In the genomic region with DNA sequence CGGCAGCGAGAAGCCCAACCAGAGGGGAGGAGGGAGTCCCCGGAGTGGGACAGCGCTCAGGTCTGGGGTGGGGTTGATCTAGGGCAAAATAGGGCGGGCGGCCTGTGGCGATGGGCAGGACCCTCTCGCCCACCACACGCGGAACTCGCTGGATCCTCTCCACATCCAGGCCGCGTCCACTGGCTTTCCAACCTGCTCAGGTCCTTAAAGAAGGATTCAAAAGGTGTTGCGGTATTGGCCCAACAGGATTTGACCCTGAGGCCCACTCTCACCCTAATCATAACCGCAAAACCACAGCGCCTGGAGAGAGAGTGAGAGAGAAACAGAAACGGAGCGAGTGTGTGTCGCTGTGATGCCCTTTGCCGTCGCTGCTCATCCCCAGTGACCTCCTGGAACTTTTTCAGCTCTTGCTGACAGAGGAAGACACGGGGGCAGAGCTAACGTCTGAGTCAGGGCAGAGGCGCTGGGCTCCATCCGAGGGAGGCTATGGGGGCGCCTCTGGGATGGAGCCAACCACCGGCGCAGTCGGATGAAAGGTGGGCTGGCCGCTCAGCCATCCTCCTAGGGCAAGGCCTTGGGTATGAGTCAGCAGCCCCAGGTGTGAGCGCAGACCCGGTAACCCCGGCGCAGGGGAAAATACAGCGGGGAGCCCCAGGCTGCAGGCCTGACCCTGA, we compare ENCODE assay signal across 7 cellular contexts. TPM values are rescaled to one million over a fixed set of nuclear protein-coding genes. Genes with fewer than 3 reads are reported as not detected.
DNase-seq lines count a peak whose midpoint lies in the region; ATAC-seq and TF ChIP-seq lines count a peak whose summit lies in the region.

No MANE protein-coding gene starts in this region.

- peak; percentile 26 for DNase-seq in GM23248
- DNase-seq in T-helper 22 cell (ENCODE audit: low read depth) = peak; percentile 47
- no peak for DNase-seq in endothelial cell (ENCODE audit: low spot score)
- peak; percentile 67 for DNase-seq in stimulated activated CD4-positive, alpha-beta T cell treated with anti-CD3 and anti-CD28 coated beads, Interleukin-2, amount 100 ng/mL, for 4 hours (ENCODE audit: low read depth)
- no peak for DNase-seq in NCI-H1930 (lab: John Stamatoyannopoulos, UW)
- DNase-seq in transverse colon = no peak

- H3K27me3 Mint-ChIP-seq in endothelial cell (ENCODE audit: unreplicated experiment) = peaks cover 35% of the 10 kb centered on the region

- 0 out of 2 replicates have a peak, but pooled peaks cover 4% of the 10 kb centered on the region for H3K4me1 ChIP-seq in GM23248 (ENCODE audit: insufficient read depth)
- peaks cover 8 to 29% (median 21%) of the 10 kb centered on the region in 4 donors for H3K4me1 ChIP-seq in transverse colon

- H3K9ac ChIP-seq in GM23248 = no peak overlapping the region

- no peak for TF ChIP-seq POLR2A in transverse colon (IDR thresholded peaks at IDR 0.05)

- H3K4me1 Mint-ChIP-seq in endothelial cell (ENCODE audit: unreplicated experiment) = peaks cover 17% of the 10 kb centered on the region

- H3K36me3 ChIP-seq in GM23248 (ENCODE audit: low read depth) (no peaks in the 10 kb centered on the region), transverse colon (no peaks in the 10 kb centered on the region)

- H3K4me2 ChIP-seq in GM23248 (ENCODE audit: unreplicated experiment) = no peak overlapping the region

- no peak for ATAC-seq in HG03571 (IDR thresholded peaks at IDR 0.05; ENCODE audit: unreplicated experiment)

- H2AFZ ChIP-seq in GM23248 = no peak overlapping the region

- H3K27ac ChIP-seq in GM23248 = no peak overlapping the region
- H3K27ac ChIP-seq in transverse colon = no peak overlapping the region

- in situ Hi-C loops in GM23248 (cut with MboI) = no loop called here
- in situ Hi-C loops in transverse colon (cut with MboI; ENCODE audit: low pct_ligation_motif_present in 1 of 4, low pct_unique_long_range_greater_than_20kb in 1 of 4, low sequenced_read_pairs in 3 of 4) = no loop called here

- intact Hi-C loops in transverse colon (cut with DNase I; ENCODE audit: low total_unique reads) = no loop called here

- no peaks in the 10 kb centered on the region for H3K36me3 Mint-ChIP-seq in endothelial cell (ENCODE audit: low read depth, unreplicated experiment)

- peak overlapping the region; percentile 51 for H3K4me3 Mint-ChIP-seq in endothelial cell (ENCODE audit: unreplicated experiment)

- no peaks in the 10 kb centered on the region for H4K20me1 ChIP-seq in GM23248 (ENCODE audit: insufficient read depth)

- no peak for TF ChIP-seq CTCF in endothelial cell (IDR thresholded peaks at IDR 0.05; ENCODE audit: unreplicated experiment)
- no peak for TF ChIP-seq CTCF in transverse colon (IDR thresholded peaks at IDR 0.05)

- H3K27ac Mint-ChIP-seq in endothelial cell (ENCODE audit: unreplicated experiment) = no peak overlapping the region

- H3K9me3 ChIP-seq in GM23248 (ENCODE audit: low read depth) (no peaks in the 10 kb centered on the region), transverse colon (no peaks in the 10 kb centered on the region)

- H3K27me3 ChIP-seq in GM23248 (replicated peaks; ENCODE audit: insufficient read depth) (peaks cover 74% of the 10 kb centered on the region), transverse colon (peaks cover 88% of the 10 kb centered on the region)

- no peaks in the 10 kb centered on the region for H3K79me2 ChIP-seq in GM23248 (ENCODE audit: insufficient read depth)

- no peaks in the 10 kb centered on the region for H3K9me3 Mint-ChIP-seq in endothelial cell (ENCODE audit: unreplicated experiment)

- TF ChIP-seq EP300 in transverse colon (IDR thresholded peaks at IDR 0.05; ENCODE audit: low read depth) = no peak

- H3K4me3 ChIP-seq in GM23248 (no peak overlapping the region), transverse colon (peak overlapping the region in 1 of 4 donors; percentile 29)

- H3F3A ChIP-seq in GM23248 (ENCODE audit: insufficient read depth) = 0 out of 2 replicates have a peak, but pooled peaks cover 5% of the 10 kb centered on the region

- H3K9me2 ChIP-seq in GM23248 (ENCODE audit: insufficient read depth) = no peaks in the 10 kb centered on the region

- WGBS in GM23248 (ENCODE audit: low coverage in 1 of 2, low lambda C conversion rate in 2 of 2, missing lambda C conversion rate in 2 of 2), 2 experiments = 8% methylated on average over 29 to 35 of the region's 35 CpGs
- WGBS in transverse colon (ENCODE audit: low coverage in 1 of 2), 2 donors = 8% methylated on average over 33 of the region's 35 CpGs; no CpG with 5 or more reads in 1 of the 2 donors

RNA-seq across cellular contexts. Expression of a gene that starts 16.7 kb away (rescaled TPM):
- 5.3 TPM in 1 of 2 replicates, not detected in the other for total RNA-seq in GM23248 (2014; rRNA removed; shearing (Covaris generic))
- polyA plus RNA-seq in GM23248 (2016; fragmentation: Nextera tagmentation; extraction: Ambion mirVana) = not detected in 2 replicates
- not detected for total RNA-seq in endothelial cell (ENCODE audit: unreplicated experiment)
- not detected for total RNA-seq in transverse colon

RNA-seq across cellular contexts. Expression of a gene that starts 36.5 kb away (rescaled TPM):
- total RNA-seq in GM23248 (2014; rRNA removed; shearing (Covaris generic)) = 7.3 and 7.7 TPM in 2 replicates
- 5.3 and 5.4 TPM in 2 replicates for polyA plus RNA-seq in GM23248 (2016; fragmentation: Nextera tagmentation; extraction: Ambion mirVana)
- total RNA-seq in endothelial cell (ENCODE audit: unreplicated experiment) (10.1 TPM), transverse colon (10 to 100 TPM; 12.1 to 64.3 (median 16.1) TPM)

RNA-seq across cellular contexts. Expression of a gene that starts 58.9 kb away (rescaled TPM):
- 12.5 and 14.6 TPM in 2 replicates for total RNA-seq in GM23248 (2014; rRNA removed; shearing (Covaris generic))
- polyA plus RNA-seq in GM23248 (2016; fragmentation: Nextera tagmentation; extraction: Ambion mirVana) = 4.2 and 4.4 TPM in 2 replicates
- 22.8 TPM for total RNA-seq in endothelial cell (ENCODE audit: unreplicated experiment)
- total RNA-seq in transverse colon = 10 to 100 TPM in 3 of 4 donors, 1 to 10 TPM in 1; 5.2 to 16.3 (median 15.5) TPM

Comparison
In these comparisons a context has a peak if more than half of its experiments do, and no peak if none do; other contexts are left out.
1. DNase-seq: peak in GM23248 (single experiment), T-helper 22 cell (single experiment) and stimulated activated CD4-positive, alpha-beta T cell treated with anti-CD3 and anti-CD28 coated beads, Interleukin-2, amount 100 ng/mL, for 4 hours (single experiment); none in endothelial cell (single experiment), NCI-H1930 (0 of 2) and transverse colon (single experiment).